8 cellular contexts compared by ENCODE assay signal in genomic region chr12:1083888-1084262, GRCh38.
DNase-seq lines count a peak whose midpoint lies in the region; ATAC-seq and TF ChIP-seq lines count a peak whose summit lies in the region.

No MANE protein-coding gene starts in this region.

- no peaks in the 10 kb centered on the region for H3K27me3 Mint-ChIP-seq in T-cell

- no peaks in the 10 kb centered on the region for H3K36me3 Mint-ChIP-seq in T-cell

- no peak overlapping the region for H3K27ac Mint-ChIP-seq in T-cell

- POLR2A ChIA-PET in T-cell (lab: Charles Lee), result interaction anchor here (0.6 to 1.0 kb wide), 2 partner anchors 34 to 87 kb away, joined by 3 to 4 read pairs; no protein-coding TSS in a partner anchor

- H3K9me3 ChIP-seq in RWPE2 (ENCODE audit: severe bottlenecking) (no peaks in the 10 kb centered on the region), right atrium auricular region (no peaks in the 10 kb centered on the region)

- H3K4me1 ChIP-seq in RWPE2 (ENCODE audit: insufficient read depth, poor library complexity, severe bottlenecking) (peaks cover 8% of the 10 kb centered on the region), right atrium auricular region (peaks cover 0 to 13% of the 10 kb centered on the region in 2 donors)

- DNase-seq in SIG-M5 treated with dmso at 0.1 percent for 504 hours (lab: John Stamatoyannopoulos, UW; ENCODE audit: unreplicated experiment) (peak; percentile 14), SIG-M5 (lab: John Stamatoyannopoulos, UW) (no peak), RWPE2 (ENCODE audit: low spot score) (no peak), right atrium auricular region (ENCODE audit: low spot score) (no peak), ureter (ENCODE audit: low spot score) (peak; percentile 49), T-cell (no peak), iPS-NIHi7 (ENCODE audit: extremely low spot score) (no peak)

- no peaks in the 10 kb centered on the region for H3K27me3 ChIP-seq in RWPE2 (ENCODE audit: insufficient read depth, poor library complexity, severe bottlenecking)
- no peaks in the 10 kb centered on the region for H3K27me3 ChIP-seq in right atrium auricular region

- peaks cover 0 to 3% (median 1%) of the 10 kb centered on the region in 3 donors for H3K4me1 Mint-ChIP-seq in T-cell

- H3K27ac ChIP-seq in RWPE2 (ENCODE audit: poor library complexity, severe bottlenecking), result peak overlapping the region; percentile 21
- H3K27ac ChIP-seq in right atrium auricular region, result peak overlapping the region; percentile 66 to 68

- ATAC-seq in RWPE2 (ENCODE audit: low read depth) (peak; percentile 19; the same call in 1 of the 3 replicates), T-cell (replicated peaks in 1 of 4) (no peak), HG02588 (IDR thresholded peaks at IDR 0.05; ENCODE audit: unreplicated experiment) (no peak)

- no peak overlapping the region for H3K4me3 Mint-ChIP-seq in T-cell

- no peak overlapping the region for H3K4me3 ChIP-seq in RWPE2 (ENCODE audit: severe bottlenecking)
- H3K4me3 ChIP-seq in right atrium auricular region, result peak overlapping the region in 1 of 2 donors; percentile 21

- H3K36me3 ChIP-seq in RWPE2 (ENCODE audit: low read depth) (peaks cover 14% of the 10 kb centered on the region), right atrium auricular region (no peaks in the 10 kb centered on the region)

- no peak for TF ChIP-seq CTCF in RWPE2 (IDR thresholded peaks at IDR 0.05; ENCODE audit: poor library complexity, severe bottlenecking)
- no peak for TF ChIP-seq CTCF in right atrium auricular region (IDR thresholded peaks at IDR 0.05)

- no peaks in the 10 kb centered on the region for H3K9me3 Mint-ChIP-seq in T-cell

- CTCF ChIA-PET in T-cell (lab: Charles Lee), result interaction anchor here (0.5 to 1.7 kb wide), 2 partner anchors 9 to 104 kb away, joined by 3 to 9 read pairs; no protein-coding TSS in a partner anchor

Comparison
In these comparisons a context has a peak if more than half of its experiments do, and no peak if none do; other contexts are left out.
1. DNase-seq: peak in SIG-M5 treated with dmso at 0.1 percent for 504 hours (single experiment) and ureter (single experiment); none in SIG-M5 (single experiment), RWPE2 (single experiment), right atrium auricular region (single experiment), T-cell (0 of 34) and iPS-NIHi7 (single experiment).